ENCODE assay signal across 18 cellular contexts in genomic region chr9:15205632-15206243, GRCh38.
A peak's percentile ranks its signal among the peaks of the same experiment; 100 is the strongest.
DNase-seq lines count a peak whose midpoint lies in the region; TF ChIP-seq lines count a peak whose summit lies in the region.
"Had no signal": no experiment of that assay in that cellular context is flagged by ENCODE, and none has a peak within 500 bp of the region (broad histone marks: within the 10 kb centered on the region; RNA-seq: fewer than 3 reads in every experiment).

No MANE protein-coding gene starts in this region.

- TF ChIP-seq POLR2A in adrenal gland (IDR thresholded peaks at IDR 0.05): no peak

- TF ChIP-seq CTCF in adrenal gland (IDR thresholded peaks at IDR 0.05) (no peak), fibroblast of pulmonary artery (IDR thresholded peaks at IDR 0.05; ENCODE audit: low read length, missing control alignments) (no peak), GM20000 (IDR thresholded peaks at IDR 0.05; ENCODE audit: extremely low read depth, missing control alignments) (no peak)

- DNase-seq in DMS79 (lab: John Stamatoyannopoulos, UW): peak; percentile 77
- DNase-seq in Karpas-422: peak; percentile 6
- DNase-seq in adrenal gland: peak in 4 of 7 donors; percentile 20 to 27 (median 21)
- DNase-seq in fibroblast of pulmonary artery (ENCODE audit: low read depth): peak; percentile 20
- no peak for DNase-seq in medulla oblongata (ENCODE audit: extremely low spot score)
- DNase-seq in GM20000 (ENCODE audit: low spot score): no peak
- DNase-seq in NOMO-1 (lab: John Stamatoyannopoulos, UW; ENCODE audit: unreplicated experiment in 2 of 2): no peak
- DNase-seq in SIG-M5 treated with dmso at 0.1 percent for 504 hours (lab: John Stamatoyannopoulos, UW; ENCODE audit: unreplicated experiment): no peak
- DNase-seq: activated naive CD4-positive, alpha-beta T cell treated with Interleukin-2 at 50 U/mL for 16 hours; NCI-H1417 treated with DMSO at 0.1 percent for 48 hours; NCI-H446 treated with DMSO at 0.1 percent for 48 hours; psoas muscle; stimulated activated CD4-positive, alpha-beta T cell treated with anti-CD3 and anti-CD28 coated beads, Interleukin-4, amount 100 ng/mL, for 24 hours; stomach; SW 1271; trophoblast cell had no signal

- intact Hi-C loops in adrenal gland (cut with DNase I): no loop called here

- H3K79me2 ChIP-seq in Karpas-422 (ENCODE audit: low read length): no peaks in the 10 kb centered on the region

- H3K9ac ChIP-seq in Karpas-422 (ENCODE audit: low read length): no peak overlapping the region

- no peak overlapping the region for H3K4me2 ChIP-seq in Karpas-422 (ENCODE audit: low read depth, low read length, poor library complexity, severe bottlenecking)
- H3K4me2 ChIP-seq: smooth muscle cell had no signal

- no peak overlapping the region for H2AFZ ChIP-seq in Karpas-422 (ENCODE audit: low read length)

- H3K27me3 ChIP-seq in Karpas-422 (ENCODE audit: low read length): no peaks in the 10 kb centered on the region
- H3K27me3 ChIP-seq in adrenal gland: no peaks in the 10 kb centered on the region
- H3K27me3 ChIP-seq: stomach had no signal

- H3K27ac ChIP-seq in Karpas-422 (ENCODE audit: low read length) (no peak overlapping the region), adrenal gland (no peak overlapping the region)
- H3K27ac ChIP-seq: epithelial cell of prostate, psoas muscle, stomach had no signal

- H4K20me1 ChIP-seq in Karpas-422 (ENCODE audit: insufficient read depth, low read depth, low read length): no peaks in the 10 kb centered on the region

- H3K4me3 ChIP-seq in Karpas-422 (ENCODE audit: low read length) (no peak overlapping the region), adrenal gland (no peak overlapping the region), fibroblast of pulmonary artery (replicated peaks; ENCODE audit: low read depth, low read length) (no peak overlapping the region)
- H3K4me3 ChIP-seq: psoas muscle, smooth muscle cell, stomach had no signal

- WGBS in adrenal gland, 4 donors: 55 to 65% (median 63%) methylated on average over 7 of the region's 7 CpGs

- no peaks in the 10 kb centered on the region for H3K36me3 ChIP-seq in Karpas-422 (ENCODE audit: insufficient read depth, low read length)
- H3K36me3 ChIP-seq in adrenal gland (replicated peaks in 1 of 2): no peaks in the 10 kb centered on the region

- H3K9me3 ChIP-seq in Karpas-422 (ENCODE audit: low read length): no peaks in the 10 kb centered on the region
- H3K9me3 ChIP-seq in adrenal gland (replicated peaks in 1 of 3): no peaks in the 10 kb centered on the region
- H3K9me3 ChIP-seq: psoas muscle, stomach had no signal

- no peaks in the 10 kb centered on the region for H3K9me2 ChIP-seq in Karpas-422 (replicated peaks; ENCODE audit: insufficient read depth, low read length)

- H3K4me1 ChIP-seq in Karpas-422 (ENCODE audit: low read length): peaks cover 3% of the 10 kb centered on the region
- no peaks in the 10 kb centered on the region for H3K4me1 ChIP-seq in adrenal gland (replicated peaks in 1 of 2)
- H3K4me1 ChIP-seq: psoas muscle had no signal

Comparison
In these comparisons a context has a peak if more than half of its experiments do, and no peak if none do; other contexts are left out.
1. DNase-seq: peak in DMS79 (single experiment), Karpas-422 (single experiment), adrenal gland (4 of 7) and fibroblast of pulmonary artery (single experiment); none in medulla oblongata (single experiment), GM20000 (single experiment), NOMO-1 (0 of 2) and SIG-M5 treated with dmso at 0.1 percent for 504 hours (single experiment).